8 cellular contexts compared by ENCODE assay signal in the genomic region with DNA sequence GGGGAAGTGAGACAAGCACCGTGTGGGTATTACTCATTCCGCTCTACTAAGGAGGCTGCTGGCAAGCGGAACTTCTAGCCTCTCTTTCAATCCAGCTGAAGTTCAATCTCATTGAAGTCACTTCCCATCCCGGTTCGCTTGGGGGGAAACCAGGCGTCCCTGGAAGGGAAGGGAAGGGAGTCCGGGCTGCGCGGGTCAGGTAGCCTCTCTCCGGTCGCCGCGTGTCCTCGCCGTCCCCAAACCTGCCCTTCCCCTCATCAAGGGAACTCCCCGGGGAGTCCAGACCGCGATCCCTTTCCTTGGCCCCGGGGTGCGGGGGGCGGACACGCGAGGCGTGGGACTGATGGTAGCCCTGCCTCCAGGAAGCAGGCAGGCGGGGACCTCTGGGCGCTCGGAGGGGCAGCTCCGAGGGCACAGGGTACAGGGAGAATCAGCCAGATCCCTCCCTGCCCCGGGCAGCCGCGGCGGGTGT. TPM values are rescaled to one million over a fixed set of nuclear protein-coding genes. Genes with fewer than 3 reads are reported as not detected.
A peak's percentile ranks its signal among the peaks of the same experiment; 100 is the strongest.
DNase-seq lines count a peak whose midpoint lies in the region; ATAC-seq, FAIRE-seq and TF ChIP-seq lines count a peak whose summit lies in the region.

No MANE protein-coding gene starts in this region.

- H3K4me1 Mint-ChIP-seq in osteocyte (ENCODE audit: unreplicated experiment) = peaks cover 30% of the 10 kb centered on the region

- H3K4me3 ChIP-seq in BLaER1 treated with 17β-estradiol and CSF1 and Interleukin-3, amounts not matched to agents 10 nM and 100 nM = peak overlapping the region; percentile 77 to 91 (median 82)
- H3K4me3 ChIP-seq in uterus = peak overlapping the region; percentile 91 to 93

- no peaks in the 10 kb centered on the region for H3K9me3 Mint-ChIP-seq in osteocyte (ENCODE audit: unreplicated experiment)

- no peaks in the 10 kb centered on the region for H3K36me3 ChIP-seq in BLaER1 treated with 17β-estradiol and CSF1 and Interleukin-3, amounts not matched to agents 10 nM and 100 nM
- H3K36me3 ChIP-seq in uterus = no peaks in the 10 kb centered on the region

- TF ChIP-seq POLR2A in uterus (IDR thresholded peaks at IDR 0.05) = peak; percentile 20 to 26

- peaks cover 46 to 61% (median 52%) of the 10 kb centered on the region in 11 experiments for H3K27me3 ChIP-seq in BLaER1 treated with 17β-estradiol and CSF1 and Interleukin-3, amounts not matched to agents 10 nM and 100 nM
- H3K27me3 ChIP-seq in uterus = no peaks in the 10 kb centered on the region

- H3K27ac ChIP-seq in BLaER1 treated with 17β-estradiol and CSF1 and Interleukin-3, amounts not matched to agents 10 nM and 100 nM = peak overlapping the region in 10 of 11 experiments; percentile 36 to 76 (median 66); a peak in 17 of 22 replicates
- H3K27ac ChIP-seq in uterus = peak overlapping the region; percentile 97 to 99

- H3K27me3 Mint-ChIP-seq in osteocyte (ENCODE audit: unreplicated experiment) = no peaks in the 10 kb centered on the region

- intact Hi-C loops in uterus (cut with DNase I; ENCODE audit: low total_unique reads) = loop anchor here (5.0 kb wide), 1 partner anchor 536 kb away; no protein-coding TSS in a partner anchor

- H3K9me3 ChIP-seq in BLaER1 treated with 17β-estradiol and CSF1 and Interleukin-3, amounts not matched to agents 10 nM and 100 nM (replicated peaks in 1 of 11) = no peaks in the 10 kb centered on the region
- H3K9me3 ChIP-seq in uterus = no peaks in the 10 kb centered on the region

- no peak for TF ChIP-seq CTCF in osteocyte (IDR thresholded peaks at IDR 0.05)
- no peak for TF ChIP-seq CTCF in uterus (IDR thresholded peaks at IDR 0.05)

- H4K20me1 ChIP-seq in BLaER1 treated with 17β-estradiol and CSF1 and Interleukin-3, amounts not matched to agents 10 nM and 100 nM = peaks cover 0 to 30% (median 0%) of the 10 kb centered on the region in 11 experiments; a peak in 9 of 22 replicates

- H3K27ac Mint-ChIP-seq in osteocyte (ENCODE audit: unreplicated experiment) = peak overlapping the region; percentile 95

- H3K36me3 Mint-ChIP-seq in osteocyte (ENCODE audit: unreplicated experiment) = no peaks in the 10 kb centered on the region

- peaks cover 11 to 26% (median 21%) of the 10 kb centered on the region in 10 experiments; a peak in 17 of 20 replicates for H3K4me1 ChIP-seq in BLaER1 treated with 17β-estradiol and CSF1 and Interleukin-3, amounts not matched to agents 10 nM and 100 nM
- no peaks in the 10 kb centered on the region for H3K4me1 ChIP-seq in uterus

- DNase-seq in RCC 7860 (ENCODE audit: low spot score) = peak; percentile 75
- DNase-seq in activated naive CD4-positive, alpha-beta T cell (lab: John Stamatoyannopoulos, UW) = peak; percentile 36 to 61 (median 50)
- DNase-seq in globus pallidus (ENCODE audit: low spot score) = peak; percentile 31
- DNase-seq in osteocyte (ENCODE audit: extremely low spot score, unreplicated experiment) = peak; percentile 86
- DNase-seq in uterus = peak in 1 of 2 donors; percentile 73

- ATAC-seq in GM19025 (IDR thresholded peaks at IDR 0.05; ENCODE audit: low read depth, unreplicated experiment) (peak; percentile 63), HG03159 (IDR thresholded peaks at IDR 0.05; ENCODE audit: unreplicated experiment) (peak; percentile 77)

- peak overlapping the region; percentile 98 for H3K4me3 Mint-ChIP-seq in osteocyte (ENCODE audit: unreplicated experiment)

- FAIRE-seq in RCC 7860 (lab: Jason Lieb, UNC) = no peak

- peak overlapping the region; percentile 44 to 82 (median 68); a peak in 21 of 22 replicates for H3K9ac ChIP-seq in BLaER1 treated with 17β-estradiol and CSF1 and Interleukin-3, amounts not matched to agents 10 nM and 100 nM

- peak overlapping the region; percentile 90 to 100 (median 99) for H3K4me2 ChIP-seq in BLaER1 treated with 17β-estradiol and CSF1 and Interleukin-3, amounts not matched to agents 10 nM and 100 nM

RNA-seq across cellular contexts. Expression of a gene that starts 0.6 kb away (rescaled TPM):
- total RNA-seq in osteocyte (51.1 and 54.4 TPM in 2 replicates), uterus (100 to 1,000 TPM in 3 of 4 donors, 10 to 100 TPM in 1; 97.6 to 229 (median 210) TPM)
